11 cellular contexts compared by ENCODE assay signal in genomic region chr6:2157441-2158127, GRCh38.
DNase-seq lines count a peak whose midpoint lies in the region; ATAC-seq and TF ChIP-seq lines count a peak whose summit lies in the region.
"Had no signal": no experiment of that assay in that cellular context is flagged by ENCODE, and none has a peak within 500 bp of the region (broad histone marks: within the 10 kb centered on the region; RNA-seq: fewer than 3 reads in every experiment).

No MANE protein-coding gene starts in this region.

- H3K36me3 ChIP-seq in brain microvascular endothelial cell (replicated peaks): no peaks in the 10 kb centered on the region
- H3K36me3 ChIP-seq in skeletal muscle satellite cell (ENCODE audit: insufficient read depth, low read length): no peaks in the 10 kb centered on the region

- H3K36me3 Mint-ChIP-seq in activated CD4-positive, alpha-beta T cell treated with anti-CD3 and anti-CD28 coated beads, Interleukin-2, amount 10 ng/mL, durations not matched to agents 7 days and 5 days (ENCODE audit: low read depth): no peaks in the 10 kb centered on the region
- H3K36me3 Mint-ChIP-seq in activated CD4-positive, alpha-beta T cell treated with anti-CD3 and anti-CD28 coated beads, Interleukin-2, amount 10 ng/mL, durations not matched to agents 24 days and 14 days (ENCODE audit: low read depth): no peaks in the 10 kb centered on the region

- peaks cover 25% of the 10 kb centered on the region for H3K4me1 Mint-ChIP-seq in activated CD4-positive, alpha-beta T cell treated with anti-CD3 and anti-CD28 coated beads, Interleukin-2, amount 10 ng/mL, durations not matched to agents 7 days and 5 days
- H3K4me1 Mint-ChIP-seq in activated CD4-positive, alpha-beta T cell treated with anti-CD3 and anti-CD28 coated beads, Interleukin-2, amount 10 ng/mL, durations not matched to agents 24 days and 14 days: peaks cover 29% of the 10 kb centered on the region

- intact Hi-C loops in activated CD4-positive, alpha-beta T cell treated with anti-CD3 and anti-CD28 coated beads, Interleukin-2, amount 10 ng/mL, durations not matched to agents 24 days and 14 days (cut with micrococcal nuclease): loop anchor here (2.0 kb wide), 1 partner anchor 47 kb away; no protein-coding TSS in a partner anchor

- in situ Hi-C loops in brain microvascular endothelial cell (cut with HindIII; ENCODE audit: low pct_ligation_motif_present, low sequenced_read_pairs): no loop called here

- H3K4me2 ChIP-seq in skeletal muscle satellite cell (ENCODE audit: low read length): peak overlapping the region; percentile 42

- H3K9me3 ChIP-seq in skeletal muscle satellite cell (replicated peaks; ENCODE audit: low read length): no peaks in the 10 kb centered on the region

- H3K4me3 ChIP-seq in brain microvascular endothelial cell (ENCODE audit: low read depth, low read length) (no peak overlapping the region), skeletal muscle satellite cell (ENCODE audit: low read length) (no peak overlapping the region)

- ATAC-seq in HG03280 (IDR thresholded peaks at IDR 0.05; ENCODE audit: unreplicated experiment): peak; percentile 60
- ATAC-seq: left ventricle myocardium superior had no signal

- peaks cover 35% of the 10 kb centered on the region for H3K4me1 ChIP-seq in skeletal muscle satellite cell (ENCODE audit: control insufficient read depth, insufficient read depth, low read length)

- TF ChIP-seq CTCF in brain microvascular endothelial cell (IDR thresholded peaks at IDR 0.05; ENCODE audit: low read depth, low read length, missing control alignments): no peak

- DNase-seq in activated CD4-positive, alpha-beta T cell treated with anti-CD3 and anti-CD28 coated beads, Interleukin-2, amount 10 ng/mL, durations not matched to agents 7 days and 5 days: peak; percentile 39
- no peak for DNase-seq in activated CD4-positive, alpha-beta T cell treated with anti-CD3 and anti-CD28 coated beads, Interleukin-2, amount 10 ng/mL, durations not matched to agents 24 days and 14 days
- peak; percentile 63 for DNase-seq in brain microvascular endothelial cell
- DNase-seq in NCI-H2107 (lab: John Stamatoyannopoulos, UW): no peak
- no peak for DNase-seq in mucosa of gallbladder (ENCODE audit: low spot score)
- DNase-seq in effector CD4-positive, alpha-beta T cell: no peak
- DNase-seq: activated gamma-delta T cell, left ventricle myocardium superior had no signal

- H3K27me3 Mint-ChIP-seq in activated CD4-positive, alpha-beta T cell treated with anti-CD3 and anti-CD28 coated beads, Interleukin-2, amount 10 ng/mL, durations not matched to agents 7 days and 5 days: peaks cover 9% of the 10 kb centered on the region
- peaks cover 22% of the 10 kb centered on the region for H3K27me3 Mint-ChIP-seq in activated CD4-positive, alpha-beta T cell treated with anti-CD3 and anti-CD28 coated beads, Interleukin-2, amount 10 ng/mL, durations not matched to agents 24 days and 14 days

- peak overlapping the region; percentile 4 for H3K9ac ChIP-seq in skeletal muscle satellite cell (ENCODE audit: low read depth, low read length)

- H3K4me3 Mint-ChIP-seq in activated CD4-positive, alpha-beta T cell treated with anti-CD3 and anti-CD28 coated beads, Interleukin-2, amount 10 ng/mL, durations not matched to agents 7 days and 5 days: no peak overlapping the region
- no peak overlapping the region for H3K4me3 Mint-ChIP-seq in activated CD4-positive, alpha-beta T cell treated with anti-CD3 and anti-CD28 coated beads, Interleukin-2, amount 10 ng/mL, durations not matched to agents 24 days and 14 days

- no peak overlapping the region for H3K27ac Mint-ChIP-seq in activated CD4-positive, alpha-beta T cell treated with anti-CD3 and anti-CD28 coated beads, Interleukin-2, amount 10 ng/mL, durations not matched to agents 7 days and 5 days
- no peak overlapping the region for H3K27ac Mint-ChIP-seq in activated CD4-positive, alpha-beta T cell treated with anti-CD3 and anti-CD28 coated beads, Interleukin-2, amount 10 ng/mL, durations not matched to agents 24 days and 14 days

- H3K27me3 ChIP-seq in brain microvascular endothelial cell (replicated peaks) (no peaks in the 10 kb centered on the region), skeletal muscle satellite cell (ENCODE audit: control insufficient read depth, insufficient read depth, low read length) (no peaks in the 10 kb centered on the region)

- CTCF ChIA-PET in activated CD4-positive, alpha-beta T cell treated with anti-CD3 and anti-CD28 coated beads, Interleukin-2, amount 10 ng/mL, durations not matched to agents 7 days and 5 days (lab: Charles Lee): no interaction called here

- POLR2A ChIA-PET in activated CD4-positive, alpha-beta T cell treated with anti-CD3 and anti-CD28 coated beads, Interleukin-2, amount 10 ng/mL, durations not matched to agents 7 days and 5 days (lab: Charles Lee): no interaction called here

- H3K27ac ChIP-seq in brain microvascular endothelial cell: peak overlapping the region; percentile 18
- H3K27ac ChIP-seq: C4-2B had no signal

- H3K9me3 Mint-ChIP-seq in activated CD4-positive, alpha-beta T cell treated with anti-CD3 and anti-CD28 coated beads, Interleukin-2, amount 10 ng/mL, durations not matched to agents 7 days and 5 days: no peaks in the 10 kb centered on the region
- H3K9me3 Mint-ChIP-seq in activated CD4-positive, alpha-beta T cell treated with anti-CD3 and anti-CD28 coated beads, Interleukin-2, amount 10 ng/mL, durations not matched to agents 24 days and 14 days: no peaks in the 10 kb centered on the region

Comparison
In these comparisons a context has a peak if more than half of its experiments do, and no peak if none do; other contexts are left out.
1. DNase-seq: peak in activated CD4-positive, alpha-beta T cell treated with anti-CD3 and anti-CD28 coated beads, Interleukin-2, amount 10 ng/mL, durations not matched to agents 7 days and 5 days (single experiment) and brain microvascular endothelial cell (single experiment); none in activated CD4-positive, alpha-beta T cell treated with anti-CD3 and anti-CD28 coated beads, Interleukin-2, amount 10 ng/mL, durations not matched to agents 24 days and 14 days (single experiment), NCI-H2107 (single experiment), mucosa of gallbladder (single experiment) and effector CD4-positive, alpha-beta T cell (single experiment).